Comparison of ENCODE assay signal across 32 cellular contexts in the genomic region with DNA sequence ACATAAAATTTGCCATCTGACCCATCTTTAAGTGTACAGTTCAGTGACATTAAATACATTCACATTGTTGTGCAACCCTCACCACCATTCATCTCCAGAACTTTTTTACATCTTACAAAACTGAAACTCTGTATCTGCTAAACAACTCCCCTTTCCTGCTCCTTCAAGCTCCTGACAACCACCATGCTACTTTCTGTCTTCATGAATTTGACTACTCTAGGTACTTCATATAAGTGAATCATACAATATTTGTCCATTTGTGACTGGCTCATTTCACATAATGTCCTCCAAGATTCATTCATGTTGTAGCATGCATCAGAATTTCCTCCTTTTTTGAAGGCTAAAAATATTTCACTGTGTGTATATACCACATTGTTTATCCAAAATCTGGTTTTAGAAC.
"Had no signal": no experiment of that assay in that cellular context is flagged by ENCODE, and none has a peak within 500 bp of the region (broad histone marks: within the 10 kb centered on the region; RNA-seq: fewer than 3 reads in every experiment).

No MANE protein-coding gene starts in this region.

- H3K27me3 ChIP-seq: ascending aorta, brain microvascular endothelial cell, cardiac muscle cell, colonic mucosa, gastrocnemius medialis had no signal

- ATAC-seq: activated CD8-positive, alpha-beta memory T cell treated with anti-CD3 and anti-CD28 coated beads, Interleukin-2, amount 10 ng/mL, durations not matched to agents 7 days and 5 days; activated CD8-positive, alpha-beta T cell treated with anti-CD3 and anti-CD28 coated beads, Interleukin-2, amount 10 ng/mL, durations not matched to agents 7 days and 5 days; esophagus mucosa; gastrocnemius medialis; heart left ventricle; WTC11 had no signal

- FAIRE-seq: endometrium, endothelial cell of umbilical vein, TTC549 had no signal

- H3K4me1 ChIP-seq: ascending aorta, colonic mucosa, gastrocnemius medialis, heart left ventricle had no signal

- H3K36me3 ChIP-seq: ascending aorta, brain microvascular endothelial cell, cardiac muscle cell, colonic mucosa, gastrocnemius medialis, heart left ventricle had no signal

- DNase-seq: activated CD4-positive, alpha-beta memory T cell treated with anti-CD3 and anti-CD28 coated beads for 36 hours; activated CD4-positive, alpha-beta T cell treated with anti-CD3 and anti-CD28 coated beads for 1 hour; activated CD4-positive, alpha-beta T cell treated with anti-CD3 and anti-CD28 coated beads for 48 hours; activated CD4-positive, alpha-beta T cell treated with anti-CD3 and anti-CD28 coated beads, Interleukin-2, amount 50 U/mL, for 1 hour; activated CD8-positive, alpha-beta memory T cell treated with anti-CD3 and anti-CD28 coated beads, Interleukin-2, amount 10 ng/mL, durations not matched to agents 7 days and 5 days; activated CD8-positive, alpha-beta memory T cell treated with anti-CD3 and anti-CD28 coated beads, Interleukin-2, amount 50 U/mL, for 4 hours; activated CD8-positive, alpha-beta T cell treated with anti-CD3 and anti-CD28 coated beads, Interleukin-2, amount 10 ng/mL, durations not matched to agents 7 days and 5 days; activated gamma-delta T cell; activated naive CD4-positive, alpha-beta T cell; activated naive CD4-positive, alpha-beta T cell treated with anti-CD3 and anti-CD28 coated beads, Interleukin-2, amount 10 ng/mL, durations not matched to agents 7 days and 5 days; activated naive CD8-positive, alpha-beta T cell treated with anti-CD3 and anti-CD28 coated beads, Interleukin-2, amount 10 ng/mL, durations not matched to agents 7 days and 5 days; activated T-cell treated with anti-CD3 and anti-CD28 coated beads, Interleukin-2, amount 50 U/mL, for 1 hour; activated T-cell treated with anti-CD3 and anti-CD28 coated beads, Interleukin-2, amount 50 U/mL, for 72 hours; brain microvascular endothelial cell; central memory CD4-positive, alpha-beta T cell; cerebellar nuclear complex; colonic mucosa; effector CD8-positive, alpha-beta T cell; foreskin fibroblast; gastrocnemius medialis; glutamatergic neuron; heart left ventricle; T-helper 1 cell; T-helper 2 cell had no signal

- H3K4me3 ChIP-seq: ascending aorta, cardiac muscle cell, colonic mucosa, gastrocnemius medialis, heart left ventricle had no signal

- H3K9me3 ChIP-seq: ascending aorta, colonic mucosa, gastrocnemius medialis, heart left ventricle had no signal

- H3K27ac ChIP-seq: ascending aorta, brain microvascular endothelial cell, cardiac muscle cell, colonic mucosa, gastrocnemius medialis, heart left ventricle, VCaP had no signal
